ENCODE assay signal across 8 cellular contexts in the genomic region with DNA sequence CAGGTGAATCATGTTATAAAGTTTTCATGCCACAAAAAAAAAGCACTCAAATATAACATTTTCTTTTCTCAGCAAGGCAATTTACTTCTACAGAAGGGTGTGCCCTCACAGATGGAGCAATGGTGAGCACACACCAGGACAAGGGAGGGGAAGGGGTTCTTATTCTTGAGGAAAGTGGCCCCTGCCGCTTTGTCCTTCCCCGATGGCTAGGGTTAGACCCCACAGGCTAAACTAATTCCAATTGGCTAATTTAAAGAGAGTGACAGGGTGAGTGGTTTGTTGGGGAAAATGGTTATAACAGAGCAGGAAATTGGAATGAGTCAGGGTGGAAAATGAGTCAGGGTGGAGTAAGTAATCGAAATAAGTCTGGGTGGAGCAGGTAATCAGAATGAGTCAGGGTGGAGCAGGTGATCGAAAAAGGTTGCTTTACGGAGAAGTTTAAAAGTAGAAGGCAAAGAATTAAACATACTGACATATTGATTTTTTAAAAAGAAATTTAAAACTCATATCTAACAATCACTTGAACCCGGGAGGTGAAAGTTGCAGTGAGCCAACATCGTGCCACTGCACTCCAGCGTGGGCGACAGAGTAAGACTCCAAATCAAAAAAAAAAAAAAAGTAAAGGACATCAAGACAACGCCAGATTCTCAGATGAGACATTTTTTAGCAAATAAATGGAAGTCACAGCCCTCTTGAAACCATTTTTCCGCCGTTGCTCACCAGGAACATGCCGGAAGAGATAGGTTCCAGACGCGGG. TPM values are rescaled to one million over a fixed set of nuclear protein-coding genes. Genes with fewer than 3 reads are reported as not detected.
A peak's percentile ranks its signal among the peaks of the same experiment; 100 is the strongest.
DNase-seq lines count a peak whose midpoint lies in the region; ATAC-seq, FAIRE-seq and TF ChIP-seq lines count a peak whose summit lies in the region.

No MANE protein-coding gene starts in this region.

- CTCF ChIA-PET in A549 (lab: Yijun Ruan, JAX), result no interaction called here

- 29% methylated on average over 15 of the region's 15 CpGs for WGBS in A549 (ENCODE audit: missing lambda C conversion rate)

- peak overlapping the region; percentile 92 for H3K4me3 Mint-ChIP-seq in activated CD4-positive, alpha-beta T cell treated with anti-CD3 and anti-CD28 coated beads, Interleukin-2, amount 10 ng/mL, durations not matched to agents 24 days and 14 days

- H3K4me2 ChIP-seq in A549 (peak overlapping the region; percentile 75), osteoblast (ENCODE audit: insufficient read depth, low read length) (peak overlapping the region; percentile 84)

- H3K4me1 ChIP-seq in A549, result no peaks in the 10 kb centered on the region
- H3K4me1 ChIP-seq in osteoblast (ENCODE audit: insufficient read depth, low read length), result no peaks in the 10 kb centered on the region

- FAIRE-seq in A549 (lab: Jason Lieb, UNC), result no peak

- TF ChIP-seq CTCF in A549 (IDR thresholded peaks at IDR 0.05) (no peak), osteoblast (IDR thresholded peaks at IDR 0.05; ENCODE audit: extremely low read depth, low read depth, low read length) (no peak)

- peak overlapping the region; percentile 97 for H3K27ac Mint-ChIP-seq in activated CD4-positive, alpha-beta T cell treated with anti-CD3 and anti-CD28 coated beads, Interleukin-2, amount 10 ng/mL, durations not matched to agents 24 days and 14 days

- H4K20me1 ChIP-seq in osteoblast (ENCODE audit: insufficient read depth, low read length), result peaks cover 6% of the 10 kb centered on the region

- peak in 1 of 2 experiments; percentile 27 for DNase-seq in A549 (ENCODE audit: low read depth in 1 of 2, low spot score in 1 of 2)
- peak; percentile 56 for DNase-seq in activated CD4-positive, alpha-beta T cell treated with anti-CD3 and anti-CD28 coated beads, Interleukin-2, amount 10 ng/mL, durations not matched to agents 24 days and 14 days
- DNase-seq in epithelial cell of prostate (ENCODE audit: low read depth, low spot score), result peak; percentile 49
- peak; percentile 53 for DNase-seq in osteoblast (ENCODE audit: insufficient read length, low spot score, missing footprints)
- no peak for DNase-seq in cerebellar cortex (ENCODE audit: low spot score)
- DNase-seq in hepatic stellate cell (ENCODE audit: low spot score), result no peak
- DNase-seq in mucosa of gallbladder (ENCODE audit: low spot score), result no peak

- intact Hi-C loops in activated CD4-positive, alpha-beta T cell treated with anti-CD3 and anti-CD28 coated beads, Interleukin-2, amount 10 ng/mL, durations not matched to agents 24 days and 14 days (cut with micrococcal nuclease), result loop anchor here (10.0 kb wide), 1 partner anchor 91 kb away; a partner anchor contains a TSS

- ATAC-seq in A549 (peak; percentile 54 to 62; a peak in 5 of 6 replicates), HG03025 (IDR thresholded peaks at IDR 0.05; ENCODE audit: low FRiP score, unreplicated experiment) (peak; percentile 17)

- H3K36me3 Mint-ChIP-seq in activated CD4-positive, alpha-beta T cell treated with anti-CD3 and anti-CD28 coated beads, Interleukin-2, amount 10 ng/mL, durations not matched to agents 24 days and 14 days (ENCODE audit: low read depth), result peaks cover 51% of the 10 kb centered on the region

- no peak for TF ChIP-seq POLR2A in A549 (IDR thresholded peaks at IDR 0.05; ENCODE audit: low read length)

- H2AFZ ChIP-seq in osteoblast (ENCODE audit: low read length), result peak overlapping the region; percentile 99

- no peaks in the 10 kb centered on the region for H3K27me3 ChIP-seq in osteoblast (ENCODE audit: insufficient read depth, low read length)

- H3K4me1 Mint-ChIP-seq in activated CD4-positive, alpha-beta T cell treated with anti-CD3 and anti-CD28 coated beads, Interleukin-2, amount 10 ng/mL, durations not matched to agents 24 days and 14 days, result peaks cover 8% of the 10 kb centered on the region

- H3K27ac ChIP-seq in A549 (peak overlapping the region; percentile 96 to 97), epithelial cell of prostate (peak overlapping the region; percentile 100), osteoblast (ENCODE audit: low read depth, low read length) (peak overlapping the region; percentile 94)

- TF ChIP-seq RAD21 in A549 (conservative IDR thresholded peaks at IDR 0.05 in 1 of 2, IDR thresholded peaks at IDR 0.05 in 1 of 2), result no peak

- H3K9me3 Mint-ChIP-seq in activated CD4-positive, alpha-beta T cell treated with anti-CD3 and anti-CD28 coated beads, Interleukin-2, amount 10 ng/mL, durations not matched to agents 24 days and 14 days, result peaks cover 30% of the 10 kb centered on the region

- peaks cover 57% of the 10 kb centered on the region for H3K79me2 ChIP-seq in osteoblast (ENCODE audit: insufficient read depth, low read length)

- peaks cover 2% of the 10 kb centered on the region for H3K27me3 Mint-ChIP-seq in activated CD4-positive, alpha-beta T cell treated with anti-CD3 and anti-CD28 coated beads, Interleukin-2, amount 10 ng/mL, durations not matched to agents 24 days and 14 days

- H3K9me3 ChIP-seq in A549 (peaks cover 60% of the 10 kb centered on the region), osteoblast (ENCODE audit: low read depth, low read length) (no peaks in the 10 kb centered on the region)

- TF ChIP-seq EP300 in A549 (IDR thresholded peaks at IDR 0.05), result no peak

- H3K4me3 ChIP-seq in A549 (peak overlapping the region; percentile 85), osteoblast (ENCODE audit: insufficient read depth, low read length) (peak overlapping the region; percentile 99)

- POLR2A ChIA-PET in A549 (lab: Yijun Ruan, JAX), result no interaction called here

- peaks cover 13% of the 10 kb centered on the region for H3K36me3 ChIP-seq in osteoblast (ENCODE audit: insufficient read depth, low read length)

TF ChIP-seq in A549, 52 proteins besides CTCF, POLR2A, EP300 and RAD21:
- peak; percentile 74 for TF ChIP-seq KDM1A (IDR thresholded peaks at IDR 0.05; ENCODE audit: low read depth)
- TF ChIP-seq, protein P1, sequence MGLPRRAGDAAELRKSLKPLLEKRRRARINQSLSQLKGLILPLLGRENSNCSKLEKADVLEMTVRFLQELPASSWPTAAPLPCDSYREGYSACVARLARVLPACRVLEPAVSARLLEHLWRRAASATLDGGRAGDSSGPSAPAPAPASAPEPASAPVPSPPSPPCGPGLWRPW (IDR thresholded peaks at IDR 0.05), result no peak

RNA-seq across cellular contexts. Expression of a gene that starts 0.8 kb away (rescaled TPM):
- polyA plus RNA-seq in A549 (2011; rRNA removed) (14.0 and 16.1 TPM in 2 replicates), A549 (2017; fragmentation: RNase III; extraction: RNeasy Plus Mini Kit Qiagen cat#74134 plus additional on column Dnase treatment) (8.5 to 10.6 TPM (median 10.4 TPM) in 3 replicates)
- 2.3 and 2.4 TPM in 2 replicates for polyA plus RNA-seq in A549 (2012; cell fraction: cytosol; rRNA removed)
- 2.3 and 3.9 TPM in 2 replicates for polyA plus RNA-seq in A549 (2012; cell fraction: nucleus; rRNA removed)
- 36.4 and 38.0 TPM in 2 replicates for polyA minus RNA-seq in A549 (2011; rRNA and poly(A)+ RNA removed)
- 15.9 and 16.9 TPM in 2 replicates for total RNA-seq in activated CD4-positive, alpha-beta T cell treated with anti-CD3 and anti-CD28 coated beads, Interleukin-2, amount 10 ng/mL, durations not matched to agents 24 days and 14 days
- total RNA-seq in osteoblast (32.1 and 33.3 TPM in 2 replicates), mucosa of gallbladder (34.5 TPM)

RNA-seq across cellular contexts. Expression of a gene that starts 53.1 kb away (rescaled TPM):
- polyA plus RNA-seq in A549 (2011; rRNA removed), result 21.8 and 22.0 TPM in 2 replicates
- 4.5 and 5.9 TPM in 2 replicates for polyA plus RNA-seq in A549 (2012; cell fraction: cytosol; rRNA removed)
- 5.1 and 5.4 TPM in 2 replicates for polyA plus RNA-seq in A549 (2012; cell fraction: nucleus; rRNA removed)
- polyA plus RNA-seq in A549 (2017; fragmentation: RNase III; extraction: RNeasy Plus Mini Kit Qiagen cat#74134 plus additional on column Dnase treatment), result 18.0 to 22.2 TPM (median 18.9 TPM) in 3 replicates
- 53.9 and 62.4 TPM in 2 replicates for polyA minus RNA-seq in A549 (2011; rRNA and poly(A)+ RNA removed)
- total RNA-seq in activated CD4-positive, alpha-beta T cell treated with anti-CD3 and anti-CD28 coated beads, Interleukin-2, amount 10 ng/mL, durations not matched to agents 24 days and 14 days, result 35.3 and 37.2 TPM in 2 replicates
- 44.2 and 45.2 TPM in 2 replicates for total RNA-seq in osteoblast
- total RNA-seq in mucosa of gallbladder, result 54.2 TPM

Comparison
In these comparisons a context has a peak if more than half of its experiments do, and no peak if none do; other contexts are left out.
1. DNase-seq: peak in activated CD4-positive, alpha-beta T cell treated with anti-CD3 and anti-CD28 coated beads, Interleukin-2, amount 10 ng/mL, durations not matched to agents 24 days and 14 days (single experiment), epithelial cell of prostate (single experiment) and osteoblast (single experiment); none in cerebellar cortex (single experiment), hepatic stellate cell (single experiment) and mucosa of gallbladder (single experiment).
2. Peak in every context shown above with its lines, with median percentiles within 50 percentile points of each other: H3K27ac ChIP-seq.